In the genomic region with DNA sequence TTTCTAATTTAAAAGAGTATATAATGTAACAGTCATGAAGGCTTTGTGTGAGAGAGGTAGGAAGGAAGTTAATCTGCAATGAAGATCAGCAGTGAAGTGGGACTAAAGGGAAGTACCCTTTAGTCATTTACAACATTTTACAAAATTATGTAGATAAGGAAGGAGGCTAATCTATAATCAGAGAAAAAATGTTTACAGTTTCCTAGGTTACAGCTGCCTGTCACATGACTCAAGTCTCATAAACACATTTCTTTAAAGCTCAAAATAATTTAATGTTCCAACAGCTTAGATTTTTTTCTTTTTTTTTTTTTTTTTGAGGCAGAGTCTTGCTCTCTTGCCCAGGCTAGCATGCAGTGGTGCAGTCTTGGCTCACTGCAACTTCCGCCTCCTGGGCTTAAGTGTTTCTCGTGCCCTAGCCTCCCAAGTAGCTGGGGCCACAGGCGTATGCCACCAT, we compare ENCODE assay signal across 1 cellular context.
TF ChIP-seq lines count a peak whose summit lies in the region.

No MANE protein-coding gene starts in this region.

TF ChIP-seq in endothelial cell of umbilical vein, 7 proteins besides CTCF, POLR2A, EP300 and RAD21 (continued from another document):
- TF ChIP-seq MAX (IDR thresholded peaks at IDR 0.05; ENCODE audit: insufficient read depth, insufficient read length) (no peak), EZH2 (IDR thresholded peaks at IDR 0.05; ENCODE audit: borderline replicate concordance, low read depth, low read length, severe bottlenecking) (no peak)
